In the genomic region with DNA sequence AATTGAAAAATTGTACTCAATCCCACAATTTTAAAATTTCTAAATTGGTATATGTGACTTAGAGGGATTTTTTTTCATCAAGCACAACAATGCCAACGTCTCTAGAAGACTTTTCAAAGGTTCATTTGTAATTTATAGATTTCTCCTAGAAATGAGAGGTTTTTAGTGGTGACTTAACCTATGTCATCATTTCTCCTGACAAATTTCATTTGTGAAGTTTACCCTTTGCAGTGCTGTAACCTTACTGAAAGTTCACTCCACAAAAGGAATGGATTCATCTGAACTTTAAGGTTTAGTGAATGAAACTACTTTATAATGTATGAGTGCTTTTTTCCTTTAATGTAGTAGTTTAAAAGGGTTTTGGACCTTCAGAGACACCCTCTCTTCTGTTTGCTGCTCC, we compare ENCODE assay signal across 17 cellular contexts. TPM values are rescaled to one million over a fixed set of nuclear protein-coding genes. Genes with fewer than 3 reads are reported as not detected.
DNase-seq lines count a peak whose midpoint lies in the region; ATAC-seq and TF ChIP-seq lines count a peak whose summit lies in the region.
"Had no signal": no experiment of that assay in that cellular context is flagged by ENCODE, and none has a peak within 500 bp of the region (broad histone marks: within the 10 kb centered on the region; RNA-seq: fewer than 3 reads in every experiment).

No MANE protein-coding gene starts in this region.

- H3K9me3 Mint-ChIP-seq in CD4-positive, CD25-positive, alpha-beta regulatory T cell, result no peaks in the 10 kb centered on the region
- H3K9me3 Mint-ChIP-seq in activated T-helper 2 cell treated with anti-CD3 and anti-CD28 coated beads, Interferon-gamma antibody, Interleukin-2, Interleukin-4, amounts not matched to agents 10 μg/mL and 5 μg/mL and 100 μg/mL, durations not matched to agents 14 hours and 24 hours and 36 hours, result no peaks in the 10 kb centered on the region
- H3K9me3 Mint-ChIP-seq: CD14-positive monocyte had no signal

- peaks cover 40% of the 10 kb centered on the region for H4K20me1 ChIP-seq in Karpas-422 (ENCODE audit: insufficient read depth, low read depth, low read length)

- H3K4me3 ChIP-seq in CD4-positive, CD25-positive, alpha-beta regulatory T cell (ENCODE audit: low read depth, low read length), result no peak overlapping the region
- no peak overlapping the region for H3K4me3 ChIP-seq in Karpas-422 (ENCODE audit: low read length)

- no peaks in the 10 kb centered on the region for H3K27me3 Mint-ChIP-seq in CD4-positive, CD25-positive, alpha-beta regulatory T cell
- no peaks in the 10 kb centered on the region for H3K27me3 Mint-ChIP-seq in activated T-helper 2 cell treated with anti-CD3 and anti-CD28 coated beads, Interferon-gamma antibody, Interleukin-2, Interleukin-4, amounts not matched to agents 10 μg/mL and 5 μg/mL and 100 μg/mL, durations not matched to agents 14 hours and 24 hours and 36 hours (ENCODE audit: low read depth)

- peaks cover 9% of the 10 kb centered on the region for H3K36me3 Mint-ChIP-seq in CD4-positive, CD25-positive, alpha-beta regulatory T cell
- peaks cover 43% of the 10 kb centered on the region for H3K36me3 Mint-ChIP-seq in activated T-helper 2 cell treated with anti-CD3 and anti-CD28 coated beads, Interferon-gamma antibody, Interleukin-2, Interleukin-4, amounts not matched to agents 10 μg/mL and 5 μg/mL and 100 μg/mL, durations not matched to agents 14 hours and 24 hours and 36 hours (ENCODE audit: low read depth)

- no peaks in the 10 kb centered on the region for H3K9me2 ChIP-seq in Karpas-422 (replicated peaks; ENCODE audit: insufficient read depth, low read length)

- H3K4me3 Mint-ChIP-seq in CD4-positive, CD25-positive, alpha-beta regulatory T cell, result no peak overlapping the region
- no peak overlapping the region for H3K4me3 Mint-ChIP-seq in activated T-helper 2 cell treated with anti-CD3 and anti-CD28 coated beads, Interferon-gamma antibody, Interleukin-2, Interleukin-4, amounts not matched to agents 10 μg/mL and 5 μg/mL and 100 μg/mL, durations not matched to agents 14 hours and 24 hours and 36 hours (ENCODE audit: low read depth)
- H3K4me3 Mint-ChIP-seq: CD14-positive monocyte had no signal

- H3K79me2 ChIP-seq in Karpas-422 (ENCODE audit: low read length), result peaks cover 100% of the 10 kb centered on the region

- H3K27ac Mint-ChIP-seq in CD4-positive, CD25-positive, alpha-beta regulatory T cell, result peak overlapping the region in 2 of 3 donors; percentile 40 to 64
- peak overlapping the region; percentile 63 for H3K27ac Mint-ChIP-seq in activated T-helper 2 cell treated with anti-CD3 and anti-CD28 coated beads, Interferon-gamma antibody, Interleukin-2, Interleukin-4, amounts not matched to agents 10 μg/mL and 5 μg/mL and 100 μg/mL, durations not matched to agents 14 hours and 24 hours and 36 hours

- no peak overlapping the region for H3K9ac ChIP-seq in Karpas-422 (ENCODE audit: low read length)

- H3K27me3 ChIP-seq in CD4-positive, CD25-positive, alpha-beta regulatory T cell (ENCODE audit: control insufficient read depth, insufficient read depth, low read length), result no peaks in the 10 kb centered on the region
- H3K27me3 ChIP-seq in Karpas-422 (ENCODE audit: low read length), result no peaks in the 10 kb centered on the region

- ATAC-seq in CD4-positive, CD25-positive, alpha-beta regulatory T cell (ENCODE audit: low read depth in 2 of 2), result no peak
- ATAC-seq in HG03139 (IDR thresholded peaks at IDR 0.05; ENCODE audit: unreplicated experiment), result no peak

- H3K27ac ChIP-seq in 22Rv1, result peak overlapping the region; percentile 32; the same call in 1 of the 2 replicates
- no peak overlapping the region for H3K27ac ChIP-seq in CD4-positive, CD25-positive, alpha-beta regulatory T cell (ENCODE audit: insufficient read depth, low read length, poor library complexity, severe bottlenecking)
- H3K27ac ChIP-seq in Karpas-422 (ENCODE audit: low read length), result peak overlapping the region; percentile 54

- H3K4me1 ChIP-seq in CD4-positive, CD25-positive, alpha-beta regulatory T cell (ENCODE audit: control insufficient read depth, insufficient read depth, low read length, poor library complexity, severe bottlenecking), result peaks cover 25% of the 10 kb centered on the region
- peaks cover 47% of the 10 kb centered on the region for H3K4me1 ChIP-seq in Karpas-422 (ENCODE audit: low read length)

- no peaks in the 10 kb centered on the region for H3K36me3 ChIP-seq in CD4-positive, CD25-positive, alpha-beta regulatory T cell (ENCODE audit: control insufficient read depth, insufficient read depth, low read length)
- peaks cover 77% of the 10 kb centered on the region; the same call in 1 of the 2 replicates for H3K36me3 ChIP-seq in Karpas-422 (ENCODE audit: insufficient read depth, low read length)

- H3K9me3 ChIP-seq in CD4-positive, CD25-positive, alpha-beta regulatory T cell (ENCODE audit: control insufficient read depth in 2 of 2, low read length in 2 of 2), result no peaks in the 10 kb centered on the region
- no peaks in the 10 kb centered on the region for H3K9me3 ChIP-seq in Karpas-422 (ENCODE audit: low read length)

- DNase-seq in CD4-positive, CD25-positive, alpha-beta regulatory T cell, result no peak
- DNase-seq in Karpas-422, result peak; percentile 38
- no peak for DNase-seq in activated T-helper 2 cell treated with anti-CD3 and anti-CD28 coated beads, Interferon-gamma antibody, Interleukin-2, Interleukin-4, amounts not matched to agents 10 μg/mL and 5 μg/mL and 100 μg/mL, durations not matched to agents 14 hours and 24 hours and 36 hours (ENCODE audit: low spot score)
- DNase-seq in NOMO-1 (lab: John Stamatoyannopoulos, UW; ENCODE audit: unreplicated experiment in 2 of 2), result no peak
- DNase-seq in activated gamma-delta T cell (lab: John Stamatoyannopoulos, UW), result no peak
- DNase-seq: COR-L47, DMS153, NCI-H1105, NCI-H2081, NCI-H446 treated with DMSO at 0.1 percent for 48 hours, NCI-H69, OCI-M1, RPMI8226, SHP77 treated with DMSO at 0.1 percent for 48 hours had no signal

- no peak overlapping the region for H2AFZ ChIP-seq in Karpas-422 (ENCODE audit: low read length)

- intact Hi-C loops in activated T-helper 2 cell treated with anti-CD3 and anti-CD28 coated beads, Interferon-gamma antibody, Interleukin-2, Interleukin-4, amounts not matched to agents 10 μg/mL and 5 μg/mL and 100 μg/mL, durations not matched to agents 14 hours and 24 hours and 36 hours (cut with micrococcal nuclease), result no loop called here

- peak overlapping the region; percentile 5 for H3K4me2 ChIP-seq in Karpas-422 (ENCODE audit: low read depth, low read length, poor library complexity, severe bottlenecking)

- no peak for TF ChIP-seq CTCF in 22Rv1 (IDR thresholded peaks at IDR 0.05)

- peaks cover 28 to 47% (median 39%) of the 10 kb centered on the region in 4 donors for H3K4me1 Mint-ChIP-seq in CD4-positive, CD25-positive, alpha-beta regulatory T cell
- H3K4me1 Mint-ChIP-seq in activated T-helper 2 cell treated with anti-CD3 and anti-CD28 coated beads, Interferon-gamma antibody, Interleukin-2, Interleukin-4, amounts not matched to agents 10 μg/mL and 5 μg/mL and 100 μg/mL, durations not matched to agents 14 hours and 24 hours and 36 hours (ENCODE audit: low read depth), result peaks cover 33% of the 10 kb centered on the region

RNA-seq across cellular contexts. Expression of gene RBM15, which starts 16.1 kb away (rescaled TPM):
- 53.3 TPM for total RNA-seq in CD4-positive, CD25-positive, alpha-beta regulatory T cell
- 10 to 100 TPM in 3 of 4 donors, 1 to 10 TPM in 1; 7.5 to 12.9 (median 11.6) TPM for polyA plus RNA-seq in CD4-positive, CD25-positive, alpha-beta regulatory T cell
- total RNA-seq in Karpas-422 (2014; rRNA removed; shearing (Covaris generic); ENCODE audit: low replicate concordance), result 101 and 150 TPM in 2 replicates
- total RNA-seq in activated T-helper 2 cell treated with anti-CD3 and anti-CD28 coated beads, Interferon-gamma antibody, Interleukin-2, Interleukin-4, amounts not matched to agents 10 μg/mL and 5 μg/mL and 100 μg/mL, durations not matched to agents 14 hours and 24 hours and 36 hours, result 55.5 TPM in 2 replicates

RNA-seq across cellular contexts. Expression of gene SLC16A4, which starts 35.5 kb away (rescaled TPM):
- not detected for total RNA-seq in CD4-positive, CD25-positive, alpha-beta regulatory T cell
- under 1 TPM; 0.31 to 0.73 (median 0.65) TPM for polyA plus RNA-seq in CD4-positive, CD25-positive, alpha-beta regulatory T cell
- 51.4 and 116 TPM in 2 replicates for total RNA-seq in Karpas-422 (2014; rRNA removed; shearing (Covaris generic); ENCODE audit: low replicate concordance)
- total RNA-seq in activated T-helper 2 cell treated with anti-CD3 and anti-CD28 coated beads, Interferon-gamma antibody, Interleukin-2, Interleukin-4, amounts not matched to agents 10 μg/mL and 5 μg/mL and 100 μg/mL, durations not matched to agents 14 hours and 24 hours and 36 hours, result 0.23 and 0.73 TPM in 2 replicates

RNA-seq across cellular contexts. Expression of gene LAMTOR5, which starts 52.2 kb away (rescaled TPM):
- 79.3 TPM for total RNA-seq in CD4-positive, CD25-positive, alpha-beta regulatory T cell
- polyA plus RNA-seq in CD4-positive, CD25-positive, alpha-beta regulatory T cell, result 100 to 1,000 TPM; 289 to 409 (median 303) TPM
- 352 and 401 TPM in 2 replicates for total RNA-seq in Karpas-422 (2014; rRNA removed; shearing (Covaris generic); ENCODE audit: low replicate concordance)
- 170 and 171 TPM in 2 replicates for total RNA-seq in activated T-helper 2 cell treated with anti-CD3 and anti-CD28 coated beads, Interferon-gamma antibody, Interleukin-2, Interleukin-4, amounts not matched to agents 10 μg/mL and 5 μg/mL and 100 μg/mL, durations not matched to agents 14 hours and 24 hours and 36 hours

Comparison
In these comparisons a context has a peak if more than half of its experiments do, and no peak if none do; other contexts are left out.
1. RNA of gene SLC16A4, which starts 35.5 kb away (total RNA-seq): 51.4 to 116 TPM in Karpas-422; 0.23 to 0.73 TPM in activated T-helper 2 cell treated with anti-CD3 and anti-CD28 coated beads, Interferon-gamma antibody, Interleukin-2, Interleukin-4, amounts not matched to agents 10 μg/mL and 5 μg/mL and 100 μg/mL, durations not matched to agents 14 hours and 24 hours and 36 hours and not detected in CD4-positive, CD25-positive, alpha-beta regulatory T cell (single experiment); every median in the first group is over 10 times any median in the second.